1 cellular context compared by ENCODE assay signal in genomic region chr3:24351779-24352469, GRCh38.
TF ChIP-seq lines count a peak whose summit lies in the region.

No MANE protein-coding gene starts in this region.

TF ChIP-seq in liver, 16 proteins besides CTCF, POLR2A, EP300 and RAD21 (continued from another document):
- TF ChIP-seq, protein P1, sequence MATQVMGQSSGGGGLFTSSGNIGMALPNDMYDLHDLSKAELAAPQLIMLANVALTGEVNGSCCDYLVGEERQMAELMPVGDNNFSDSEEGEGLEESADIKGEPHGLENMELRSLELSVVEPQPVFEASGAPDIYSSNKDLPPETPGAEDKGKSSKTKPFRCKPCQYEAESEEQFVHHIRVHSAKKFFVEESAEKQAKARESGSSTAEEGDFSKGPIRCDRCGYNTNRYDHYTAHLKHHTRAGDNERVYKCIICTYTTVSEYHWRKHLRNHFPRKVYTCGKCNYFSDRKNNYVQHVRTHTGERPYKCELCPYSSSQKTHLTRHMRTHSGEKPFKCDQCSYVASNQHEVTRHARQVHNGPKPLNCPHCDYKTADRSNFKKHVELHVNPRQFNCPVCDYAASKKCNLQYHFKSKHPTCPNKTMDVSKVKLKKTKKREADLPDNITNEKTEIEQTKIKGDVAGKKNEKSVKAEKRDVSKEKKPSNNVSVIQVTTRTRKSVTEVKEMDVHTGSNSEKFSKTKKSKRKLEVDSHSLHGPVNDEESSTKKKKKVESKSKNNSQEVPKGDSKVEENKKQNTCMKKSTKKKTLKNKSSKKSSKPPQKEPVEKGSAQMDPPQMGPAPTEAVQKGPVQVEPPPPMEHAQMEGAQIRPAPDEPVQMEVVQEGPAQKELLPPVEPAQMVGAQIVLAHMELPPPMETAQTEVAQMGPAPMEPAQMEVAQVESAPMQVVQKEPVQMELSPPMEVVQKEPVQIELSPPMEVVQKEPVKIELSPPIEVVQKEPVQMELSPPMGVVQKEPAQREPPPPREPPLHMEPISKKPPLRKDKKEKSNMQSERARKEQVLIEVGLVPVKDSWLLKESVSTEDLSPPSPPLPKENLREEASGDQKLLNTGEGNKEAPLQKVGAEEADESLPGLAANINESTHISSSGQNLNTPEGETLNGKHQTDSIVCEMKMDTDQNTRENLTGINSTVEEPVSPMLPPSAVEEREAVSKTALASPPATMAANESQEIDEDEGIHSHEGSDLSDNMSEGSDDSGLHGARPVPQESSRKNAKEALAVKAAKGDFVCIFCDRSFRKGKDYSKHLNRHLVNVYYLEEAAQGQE (IDR thresholded peaks at IDR 0.05): no peak
- TF ChIP-seq SP1 (IDR thresholded peaks at IDR 0.05): no peak
- no peak for TF ChIP-seq FOXA1 (IDR thresholded peaks at IDR 0.05)
- no peak for TF ChIP-seq NR2F2 (IDR thresholded peaks at IDR 0.05)
